ENCODE assay signal across 8 cellular contexts in the genomic region with DNA sequence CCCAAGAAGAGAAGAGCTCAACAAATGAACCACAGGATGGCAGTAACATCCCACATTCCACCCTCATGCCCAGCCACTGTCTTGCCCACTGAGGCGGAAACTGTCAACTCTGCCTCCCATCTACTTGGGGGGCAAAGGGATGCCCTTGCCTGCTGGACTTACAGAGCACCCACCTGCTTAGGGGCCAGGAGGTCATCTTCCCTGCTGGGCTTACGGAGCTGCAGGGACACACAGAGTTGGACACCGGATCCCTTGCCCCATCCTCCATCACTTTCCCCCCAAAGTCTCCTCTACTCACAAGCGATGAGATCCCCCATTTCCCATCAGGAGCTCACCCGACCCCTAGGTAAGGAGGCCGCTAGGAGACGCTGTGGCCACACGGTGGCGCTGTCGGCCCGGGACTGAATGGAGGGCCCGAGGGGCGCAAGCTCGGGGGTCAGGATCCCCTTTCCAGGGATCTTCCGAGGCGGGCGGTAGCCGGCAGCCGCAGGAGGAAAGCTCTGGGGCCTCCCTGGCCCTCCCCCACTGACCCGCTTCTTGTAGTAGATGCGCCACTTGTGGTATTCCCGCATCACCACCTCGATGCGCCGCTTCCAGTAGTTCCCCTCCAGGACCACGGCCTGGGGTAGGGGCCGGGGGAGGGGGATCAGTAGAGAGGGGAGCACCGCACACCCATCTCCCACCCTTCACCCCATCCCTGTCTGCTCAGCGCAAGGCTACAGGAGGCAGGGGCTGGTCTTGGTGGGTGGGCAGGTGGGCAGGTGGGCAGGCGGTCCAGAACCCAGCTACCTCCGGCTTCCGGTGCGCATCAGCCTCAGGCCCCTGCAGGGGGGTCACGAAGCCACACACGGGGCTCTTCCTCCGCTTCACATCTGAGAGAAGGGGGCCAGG. TPM values are rescaled to one million over a fixed set of nuclear protein-coding genes. Genes with fewer than 3 reads are reported as not detected.
DNase-seq lines count a peak whose midpoint lies in the region; ATAC-seq and TF ChIP-seq lines count a peak whose summit lies in the region.

No MANE protein-coding gene starts in this region.

- H3K4me3 ChIP-seq in BLaER1 (no peak overlapping the region), HEK293 (ENCODE audit: low read depth, low read length) (no peak overlapping the region)

- no peaks in the 10 kb centered on the region for H3K9me3 ChIP-seq in BLaER1
- H3K9me3 ChIP-seq in HEK293 (ENCODE audit: control insufficient read depth, insufficient read depth, low read depth, low read length), result no peaks in the 10 kb centered on the region

- intact Hi-C loops in Right ventricle myocardium superior (cut with DNase I), result loop anchor here (2.0 to 10.0 kb wide), 2 partner anchors 118 to 248 kb away; no protein-coding TSS in a partner anchor

- peak; percentile 52; the same call in 1 of the 2 replicates for TF ChIP-seq CTCF in HEK293 (tag by site-specific recombination; IDR thresholded peaks at IDR 0.05)

- H3K4me2 ChIP-seq in BLaER1, result peak overlapping the region; percentile 69

- peak; percentile 37 for DNase-seq in RPMI7951 (ENCODE audit: low read depth)
- DNase-seq in activated gamma-delta T cell (lab: John Stamatoyannopoulos, UW), result peak; percentile 46
- DNase-seq in Right ventricle myocardium superior, result peak; percentile 69
- DNase-seq in retina, result peak; percentile 88
- DNase-seq in DMS114 treated with DMSO at 0.1 percent for 48 hours (lab: John Stamatoyannopoulos, UW; ENCODE audit: unreplicated experiment), result no peak
- no peak for DNase-seq in cortex of kidney (lab: John Stamatoyannopoulos, UW)

- no peak overlapping the region; the same call in 1 of the 2 replicates for H3K9ac ChIP-seq in BLaER1

- POLR2A ChIA-PET in HEK293 (lab: Yijun Ruan, JAX), result interaction anchor here (0.6 to 1.7 kb wide), 9 partner anchors 39 to 328 kb away, joined by 3 to 8 read pairs (median 4); a partner anchor contains a TSS

- H3K4me1 ChIP-seq in BLaER1 (peaks cover 14% of the 10 kb centered on the region), HEK293 (ENCODE audit: control insufficient read depth, insufficient read depth, low read length) (no peaks in the 10 kb centered on the region)

- CTCF ChIA-PET in HEK293 (lab: Yijun Ruan, JAX), result interaction anchor here (0.6 to 6.5 kb wide), 52 partner anchors 8 to 855 kb away, joined by 3 to 82 read pairs (median 4); a partner anchor contains a TSS

- H4K20me1 ChIP-seq in BLaER1, result no peaks in the 10 kb centered on the region

- no peak overlapping the region for H3K27ac ChIP-seq in BLaER1
- H3K27ac ChIP-seq in HEK293 (ENCODE audit: extremely low read depth, low read depth, low read length), result no peak overlapping the region

- H3K27me3 ChIP-seq in BLaER1, result peaks cover 4% of the 10 kb centered on the region; the same call in 1 of the 2 replicates

- ATAC-seq in Right ventricle myocardium superior (ENCODE audit: poor library complexity), result peak; percentile 76

- H3K36me3 ChIP-seq in BLaER1 (no peaks in the 10 kb centered on the region), HEK293 (ENCODE audit: control insufficient read depth in 2 of 2, insufficient read depth in 1 of 2, low read length in 2 of 2) (no peaks in the 10 kb centered on the region)

TF ChIP-seq in HEK293, 187 proteins besides CTCF, POLR2A, EP300 and RAD21 (continues in another document):
- TF ChIP-seq ZBTB1 (tag by site-specific recombination; IDR thresholded peaks at IDR 0.05) (no peak), ZNF48 (tag by site-specific recombination; IDR thresholded peaks at IDR 0.05) (no peak), ZNF707 (tag by site-specific recombination; IDR thresholded peaks at IDR 0.05) (no peak), ZNF654 (tag by site-specific recombination; IDR thresholded peaks at IDR 0.05; ENCODE audit: low read depth) (peak; percentile 69), ZNF544 (tag by site-specific recombination; IDR thresholded peaks at IDR 0.05) (no peak), ZNF768 (tag by site-specific recombination; IDR thresholded peaks at IDR 0.05) (no peak), ZNF184 (tag by site-specific recombination; IDR thresholded peaks at IDR 0.05) (no peak), ZBTB48 (tag by site-specific recombination; IDR thresholded peaks at IDR 0.05) (peak; percentile 82; the same call in 1 of the 2 replicates)
- TF ChIP-seq, protein P1, sequence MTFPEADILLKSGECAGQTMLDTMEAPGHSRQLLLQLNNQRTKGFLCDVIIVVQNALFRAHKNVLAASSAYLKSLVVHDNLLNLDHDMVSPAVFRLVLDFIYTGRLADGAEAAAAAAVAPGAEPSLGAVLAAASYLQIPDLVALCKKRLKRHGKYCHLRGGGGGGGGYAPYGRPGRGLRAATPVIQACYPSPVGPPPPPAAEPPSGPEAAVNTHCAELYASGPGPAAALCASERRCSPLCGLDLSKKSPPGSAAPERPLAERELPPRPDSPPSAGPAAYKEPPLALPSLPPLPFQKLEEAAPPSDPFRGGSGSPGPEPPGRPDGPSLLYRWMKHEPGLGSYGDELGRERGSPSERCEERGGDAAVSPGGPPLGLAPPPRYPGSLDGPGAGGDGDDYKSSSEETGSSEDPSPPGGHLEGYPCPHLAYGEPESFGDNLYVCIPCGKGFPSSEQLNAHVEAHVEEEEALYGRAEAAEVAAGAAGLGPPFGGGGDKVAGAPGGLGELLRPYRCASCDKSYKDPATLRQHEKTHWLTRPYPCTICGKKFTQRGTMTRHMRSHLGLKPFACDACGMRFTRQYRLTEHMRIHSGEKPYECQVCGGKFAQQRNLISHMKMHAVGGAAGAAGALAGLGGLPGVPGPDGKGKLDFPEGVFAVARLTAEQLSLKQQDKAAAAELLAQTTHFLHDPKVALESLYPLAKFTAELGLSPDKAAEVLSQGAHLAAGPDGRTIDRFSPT (tag by site-specific recombination; IDR thresholded peaks at IDR 0.05), result no peak
- TF ChIP-seq, protein P2, sequence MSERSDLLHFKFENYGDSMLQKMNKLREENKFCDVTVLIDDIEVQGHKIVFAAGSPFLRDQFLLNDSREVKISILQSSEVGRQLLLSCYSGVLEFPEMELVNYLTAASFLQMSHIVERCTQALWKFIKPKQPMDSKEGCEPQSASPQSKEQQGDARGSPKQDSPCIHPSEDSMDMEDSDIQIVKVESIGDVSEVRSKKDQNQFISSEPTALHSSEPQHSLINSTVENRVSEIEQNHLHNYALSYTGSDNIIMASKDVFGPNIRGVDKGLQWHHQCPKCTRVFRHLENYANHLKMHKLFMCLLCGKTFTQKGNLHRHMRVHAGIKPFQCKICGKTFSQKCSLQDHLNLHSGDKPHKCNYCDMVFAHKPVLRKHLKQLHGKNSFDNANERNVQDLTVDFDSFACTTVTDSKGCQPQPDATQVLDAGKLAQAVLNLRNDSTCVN (tag by site-specific recombination; optimal IDR thresholded peaks at IDR 0.05), result peak; percentile 9
- TF ChIP-seq, protein P3, sequence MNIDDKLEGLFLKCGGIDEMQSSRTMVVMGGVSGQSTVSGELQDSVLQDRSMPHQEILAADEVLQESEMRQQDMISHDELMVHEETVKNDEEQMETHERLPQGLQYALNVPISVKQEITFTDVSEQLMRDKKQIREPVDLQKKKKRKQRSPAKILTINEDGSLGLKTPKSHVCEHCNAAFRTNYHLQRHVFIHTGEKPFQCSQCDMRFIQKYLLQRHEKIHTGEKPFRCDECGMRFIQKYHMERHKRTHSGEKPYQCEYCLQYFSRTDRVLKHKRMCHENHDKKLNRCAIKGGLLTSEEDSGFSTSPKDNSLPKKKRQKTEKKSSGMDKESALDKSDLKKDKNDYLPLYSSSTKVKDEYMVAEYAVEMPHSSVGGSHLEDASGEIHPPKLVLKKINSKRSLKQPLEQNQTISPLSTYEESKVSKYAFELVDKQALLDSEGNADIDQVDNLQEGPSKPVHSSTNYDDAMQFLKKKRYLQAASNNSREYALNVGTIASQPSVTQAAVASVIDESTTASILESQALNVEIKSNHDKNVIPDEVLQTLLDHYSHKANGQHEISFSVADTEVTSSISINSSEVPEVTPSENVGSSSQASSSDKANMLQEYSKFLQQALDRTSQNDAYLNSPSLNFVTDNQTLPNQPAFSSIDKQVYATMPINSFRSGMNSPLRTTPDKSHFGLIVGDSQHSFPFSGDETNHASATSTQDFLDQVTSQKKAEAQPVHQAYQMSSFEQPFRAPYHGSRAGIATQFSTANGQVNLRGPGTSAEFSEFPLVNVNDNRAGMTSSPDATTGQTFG (tag by site-specific recombination; IDR thresholded peaks at IDR 0.05; ENCODE audit: borderline replicate concordance), result no peak
- TF ChIP-seq, protein P4, sequence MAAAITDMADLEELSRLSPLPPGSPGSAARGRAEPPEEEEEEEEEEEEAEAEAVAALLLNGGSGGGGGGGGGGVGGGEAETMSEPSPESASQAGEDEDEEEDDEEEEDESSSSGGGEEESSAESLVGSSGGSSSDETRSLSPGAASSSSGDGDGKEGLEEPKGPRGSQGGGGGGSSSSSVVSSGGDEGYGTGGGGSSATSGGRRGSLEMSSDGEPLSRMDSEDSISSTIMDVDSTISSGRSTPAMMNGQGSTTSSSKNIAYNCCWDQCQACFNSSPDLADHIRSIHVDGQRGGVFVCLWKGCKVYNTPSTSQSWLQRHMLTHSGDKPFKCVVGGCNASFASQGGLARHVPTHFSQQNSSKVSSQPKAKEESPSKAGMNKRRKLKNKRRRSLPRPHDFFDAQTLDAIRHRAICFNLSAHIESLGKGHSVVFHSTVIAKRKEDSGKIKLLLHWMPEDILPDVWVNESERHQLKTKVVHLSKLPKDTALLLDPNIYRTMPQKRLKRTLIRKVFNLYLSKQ (tag by site-specific recombination; IDR thresholded peaks at IDR 0.05; ENCODE audit: borderline replicate concordance), result no peak
- TF ChIP-seq, protein P5, sequence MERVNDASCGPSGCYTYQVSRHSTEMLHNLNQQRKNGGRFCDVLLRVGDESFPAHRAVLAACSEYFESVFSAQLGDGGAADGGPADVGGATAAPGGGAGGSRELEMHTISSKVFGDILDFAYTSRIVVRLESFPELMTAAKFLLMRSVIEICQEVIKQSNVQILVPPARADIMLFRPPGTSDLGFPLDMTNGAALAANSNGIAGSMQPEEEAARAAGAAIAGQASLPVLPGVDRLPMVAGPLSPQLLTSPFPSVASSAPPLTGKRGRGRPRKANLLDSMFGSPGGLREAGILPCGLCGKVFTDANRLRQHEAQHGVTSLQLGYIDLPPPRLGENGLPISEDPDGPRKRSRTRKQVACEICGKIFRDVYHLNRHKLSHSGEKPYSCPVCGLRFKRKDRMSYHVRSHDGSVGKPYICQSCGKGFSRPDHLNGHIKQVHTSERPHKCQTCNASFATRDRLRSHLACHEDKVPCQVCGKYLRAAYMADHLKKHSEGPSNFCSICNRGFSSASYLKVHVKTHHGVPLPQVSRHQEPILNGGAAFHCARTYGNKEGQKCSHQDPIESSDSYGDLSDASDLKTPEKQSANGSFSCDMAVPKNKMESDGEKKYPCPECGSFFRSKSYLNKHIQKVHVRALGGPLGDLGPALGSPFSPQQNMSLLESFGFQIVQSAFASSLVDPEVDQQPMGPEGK (tag by site-specific recombination; IDR thresholded peaks at IDR 0.05), result peak; percentile 33; the same call in 1 of the 2 replicates

RNA-seq across cellular contexts. Expression of a gene that starts 17.3 kb away (rescaled TPM):
- total RNA-seq in RPMI7951 (2014; rRNA removed; shearing (Covaris generic)), result not detected in 2 replicates
- total RNA-seq in Right ventricle myocardium superior, result 6.9 TPM

RNA-seq across cellular contexts. Expression of a gene that starts 28.7 kb away (rescaled TPM):
- 78.9 and 88.3 TPM in 2 replicates for total RNA-seq in RPMI7951 (2014; rRNA removed; shearing (Covaris generic))
- 10.6 TPM for total RNA-seq in Right ventricle myocardium superior

RNA-seq across cellular contexts. Expression of a gene that starts 49.6 kb away (rescaled TPM):
- 32.8 and 33.1 TPM in 2 replicates for total RNA-seq in RPMI7951 (2014; rRNA removed; shearing (Covaris generic))
- 76.2 TPM for total RNA-seq in Right ventricle myocardium superior

Comparison
In these comparisons a context has a peak if more than half of its experiments do, and no peak if none do; other contexts are left out.
1. DNase-seq: peak in RPMI7951 (single experiment), activated gamma-delta T cell (single experiment), Right ventricle myocardium superior (single experiment) and retina (single experiment); none in DMS114 treated with DMSO at 0.1 percent for 48 hours (single experiment) and cortex of kidney (single experiment).